In genomic region chr14:34715108-34715863, GRCh38 we compare ENCODE assay signal across 8 cellular contexts.
DNase-seq lines count a peak whose midpoint lies in the region; ATAC-seq lines count a peak whose summit lies in the region.

No MANE protein-coding gene starts in this region.

- H3K27me3 Mint-ChIP-seq in central memory CD8-positive, alpha-beta T cell: no peaks in the 10 kb centered on the region

- no peak for DNase-seq in central memory CD8-positive, alpha-beta T cell (ENCODE audit: low spot score in 2 of 2)
- DNase-seq in kidney tubule cell (ENCODE audit: low spot score) (no peak), GOT3 (lab: John Stamatoyannopoulos, UW) (no peak)

- peaks cover 25% of the 10 kb centered on the region for H3K79me2 ChIP-seq in ACC112 (ENCODE audit: control insufficient read depth, insufficient read depth, low read length, unreplicated experiment)

- no peaks in the 10 kb centered on the region for H3K9me3 Mint-ChIP-seq in central memory CD8-positive, alpha-beta T cell

- H3K4me3 Mint-ChIP-seq in central memory CD8-positive, alpha-beta T cell: peak overlapping the region; percentile 84

- ATAC-seq in central memory CD8-positive, alpha-beta T cell (replicated peaks; ENCODE audit: extremely low read depth, poor library complexity, severe bottlenecking): no peak
- ATAC-seq in GM21423 (IDR thresholded peaks at IDR 0.05; ENCODE audit: unreplicated experiment): no peak
- no peak for ATAC-seq in GM21390 (IDR thresholded peaks at IDR 0.05; ENCODE audit: unreplicated experiment)

- peak overlapping the region; percentile 6 for H2AFZ ChIP-seq in ACC112 (ENCODE audit: low read length, unreplicated experiment)

- peak overlapping the region; percentile 93 for H3K9ac ChIP-seq in HUES6 (ENCODE audit: low read length)

- H3K36me3 ChIP-seq in ACC112 (ENCODE audit: insufficient read depth, low read length): peaks cover 15% of the 10 kb centered on the region
- peaks cover 16% of the 10 kb centered on the region for H3K36me3 ChIP-seq in HUES6 (ENCODE audit: control insufficient read depth, insufficient read depth, low read length)
- H3K36me3 ChIP-seq in muscle layer of duodenum (ENCODE audit: control insufficient read depth in 1 of 2, insufficient read depth in 2 of 2, low read length in 2 of 2): peaks cover 8 to 17% of the 10 kb centered on the region in 2 donors

- H3K36me3 Mint-ChIP-seq in central memory CD8-positive, alpha-beta T cell (ENCODE audit: insufficient read depth): peaks cover 7% of the 10 kb centered on the region

- no peaks in the 10 kb centered on the region for H3K27me3 ChIP-seq in ACC112 (ENCODE audit: insufficient read depth, low read length)
- H3K27me3 ChIP-seq in HUES6 (ENCODE audit: control insufficient read depth, insufficient read depth, low read length): peaks cover 9% of the 10 kb centered on the region
- no peaks in the 10 kb centered on the region for H3K27me3 ChIP-seq in muscle layer of duodenum (ENCODE audit: low read depth, low read length)

- peaks cover 8% of the 10 kb centered on the region for H3K4me1 Mint-ChIP-seq in central memory CD8-positive, alpha-beta T cell

- H3K4me1 ChIP-seq in ACC112 (ENCODE audit: control insufficient read depth, insufficient read depth, low read length, unreplicated experiment) (peaks cover 45% of the 10 kb centered on the region), HUES6 (ENCODE audit: control insufficient read depth, insufficient read depth, low read length) (peaks cover 5% of the 10 kb centered on the region; the same call in 1 of the 2 replicates), muscle layer of duodenum (ENCODE audit: control insufficient read depth in 1 of 2, insufficient read depth in 2 of 2, low read length in 2 of 2) (peaks cover 0 to 26% of the 10 kb centered on the region in 2 donors)

- H3K4me3 ChIP-seq in ACC112 (ENCODE audit: low read depth, low read length): peak overlapping the region; percentile 93
- peak overlapping the region; percentile 97 for H3K4me3 ChIP-seq in HUES6 (ENCODE audit: low read depth, low read length)
- peak overlapping the region; percentile 59 to 78 for H3K4me3 ChIP-seq in muscle layer of duodenum (ENCODE audit: low read depth in 1 of 2, low read length in 2 of 2)

- H3K9me3 ChIP-seq in HUES6 (ENCODE audit: control insufficient read depth, insufficient read depth, low read depth, low read length) (no peaks in the 10 kb centered on the region), muscle layer of duodenum (ENCODE audit: control insufficient read depth in 1 of 2, low read length in 2 of 2) (no peaks in the 10 kb centered on the region)

- peak overlapping the region; percentile 87; the same call in 1 of the 2 replicates for H3K27ac ChIP-seq in ACC112 (ENCODE audit: low read depth, low read length)
- H3K27ac ChIP-seq in HUES6 (ENCODE audit: low read depth, low read length): no peak overlapping the region
- H3K27ac ChIP-seq in muscle layer of duodenum (ENCODE audit: low read length): peak overlapping the region; percentile 65

- peak overlapping the region; percentile 26 for H3K27ac Mint-ChIP-seq in central memory CD8-positive, alpha-beta T cell (ENCODE audit: low read depth)
